35 cellular contexts compared by ENCODE assay signal in genomic region chr5:1474183-1474839, GRCh38. TPM values are rescaled to one million over a fixed set of nuclear protein-coding genes. Genes with fewer than 3 reads are reported as not detected.
DNase-seq lines count a peak whose midpoint lies in the region; ATAC-seq, FAIRE-seq and TF ChIP-seq lines count a peak whose summit lies in the region.
"Had no signal": no experiment of that assay in that cellular context is flagged by ENCODE, and none has a peak within 500 bp of the region (broad histone marks: within the 10 kb centered on the region; RNA-seq: fewer than 3 reads in every experiment).

No MANE protein-coding gene starts in this region.

- WGBS in sigmoid colon, 2 donors: 94 to 95% methylated on average over 21 of the region's 21 CpGs

- H3K4me1 Mint-ChIP-seq in GM23338: no peaks in the 10 kb centered on the region
- peaks cover 46% of the 10 kb centered on the region for H3K4me1 Mint-ChIP-seq in dendritic cell treated with granulocyte-macrophage colony-stimulating factor and Interleukin-4, amounts not matched to agents 40 ng/mL and 50 ng/mL, for 4 days (ENCODE audit: low read depth)

- no peaks in the 10 kb centered on the region for H3K9me2 ChIP-seq in GM23338 (ENCODE audit: insufficient read depth)

- H3K4me1 ChIP-seq in GM23338 (ENCODE audit: insufficient read depth) (no peaks in the 10 kb centered on the region), sigmoid colon (peaks cover 0 to 5% (median 0%) of the 10 kb centered on the region in 4 donors)
- H3K4me1 ChIP-seq: breast epithelium, HAP-1, psoas muscle had no signal

- no peak overlapping the region for H3K27ac ChIP-seq in GM23338 (ENCODE audit: low read depth)
- H3K27ac ChIP-seq in sigmoid colon: no peak overlapping the region
- H3K27ac ChIP-seq: breast epithelium, psoas muscle, thyroid gland had no signal

- no peak for TF ChIP-seq EP300 in sigmoid colon (IDR thresholded peaks at IDR 0.05)

- no peak overlapping the region for H2AFZ ChIP-seq in GM23338

- peaks cover 11% of the 10 kb centered on the region for H3K27me3 Mint-ChIP-seq in GM23338 (ENCODE audit: insufficient read depth, low read depth, poor library complexity)
- H3K27me3 Mint-ChIP-seq in dendritic cell treated with granulocyte-macrophage colony-stimulating factor and Interleukin-4, amounts not matched to agents 40 ng/mL and 50 ng/mL, for 4 days: no peaks in the 10 kb centered on the region
- H3K27me3 Mint-ChIP-seq: B cell; IgD-negative memory B cell; stimulated activated naive CD8-positive, alpha-beta T cell treated with anti-CD3 and anti-CD28 coated beads, Interleukin-15, amount 100 ng/mL, for 72 hours had no signal

- H4K20me1 ChIP-seq in GM23338 (replicated peaks; ENCODE audit: insufficient read depth): peaks cover 9% of the 10 kb centered on the region; the same call in 1 of the 2 replicates

- H3K36me3 ChIP-seq in GM23338 (ENCODE audit: insufficient read depth) (peaks cover 26% of the 10 kb centered on the region), sigmoid colon (peaks cover 3 to 64% (median 14%) of the 10 kb centered on the region in 4 donors)
- H3K36me3 ChIP-seq: breast epithelium had no signal

- ATAC-seq in GM23338 (no peak), GM18858 (IDR thresholded peaks at IDR 0.05; ENCODE audit: unreplicated experiment) (no peak)
- ATAC-seq: activated CD8-positive, alpha-beta T cell treated with anti-CD3 and anti-CD28 coated beads, Interleukin-2, amount 10 ng/mL, durations not matched to agents 7 days and 5 days; psoas muscle; stimulated activated naive CD8-positive, alpha-beta T cell treated with anti-CD3 and anti-CD28 coated beads, Interleukin-15, amount 100 ng/mL, for 72 hours had no signal

- 0 out of 2 replicates have a peak overlapping the region, but pooled peaks have one; percentile 59 for H3K27ac Mint-ChIP-seq in GM23338
- peak overlapping the region; percentile 42 for H3K27ac Mint-ChIP-seq in dendritic cell treated with granulocyte-macrophage colony-stimulating factor and Interleukin-4, amounts not matched to agents 40 ng/mL and 50 ng/mL, for 4 days
- H3K27ac Mint-ChIP-seq: activated CD8-positive, alpha-beta T cell treated with anti-CD3 and anti-CD28 coated beads, Interleukin-2, amount 10 ng/mL, durations not matched to agents 7 days and 5 days; activated naive CD4-positive, alpha-beta T cell treated with anti-CD3 and anti-CD28 coated beads for 36 hours; B cell; stimulated activated naive CD8-positive, alpha-beta T cell treated with anti-CD3 and anti-CD28 coated beads, Interleukin-15, amount 100 ng/mL, for 72 hours; T-helper 1 cell treated with Interleukin-12 subunit alpha and Interleukin-12 subunit beta and Interleukin-4 antibody, amounts not matched to agents 30 μg/mL and 1 μg/mL, for 36 hours had no signal

- no peaks in the 10 kb centered on the region for H3K9me3 ChIP-seq in sigmoid colon
- H3K9me3 ChIP-seq: breast epithelium, HAP-1, psoas muscle, thyroid gland had no signal

- no peak for FAIRE-seq in urothelium cell line (lab: Jason Lieb, UNC)
- FAIRE-seq: colon, RCC 7860 had no signal

- H3F3A ChIP-seq in GM23338 (replicated peaks; ENCODE audit: low read depth): peaks cover 9% of the 10 kb centered on the region; the same call in 1 of the 2 replicates

- no peaks in the 10 kb centered on the region; the same call in 1 of the 3 replicates for H3K9me3 Mint-ChIP-seq in GM23338
- no peaks in the 10 kb centered on the region for H3K9me3 Mint-ChIP-seq in dendritic cell treated with granulocyte-macrophage colony-stimulating factor and Interleukin-4, amounts not matched to agents 40 ng/mL and 50 ng/mL, for 4 days
- H3K9me3 Mint-ChIP-seq: activated naive CD4-positive, alpha-beta T cell treated with anti-CD3 and anti-CD28 coated beads for 36 hours; IgD-negative memory B cell; stimulated activated naive CD8-positive, alpha-beta T cell treated with anti-CD3 and anti-CD28 coated beads, Interleukin-15, amount 100 ng/mL, for 72 hours; T-helper 1 cell treated with Interleukin-12 subunit alpha and Interleukin-12 subunit beta and Interleukin-4 antibody, amounts not matched to agents 30 μg/mL and 1 μg/mL, for 36 hours had no signal

- no peak overlapping the region for H3K4me3 Mint-ChIP-seq in GM23338
- no peak overlapping the region for H3K4me3 Mint-ChIP-seq in dendritic cell treated with granulocyte-macrophage colony-stimulating factor and Interleukin-4, amounts not matched to agents 40 ng/mL and 50 ng/mL, for 4 days
- H3K4me3 Mint-ChIP-seq: activated CD8-positive, alpha-beta T cell treated with anti-CD3 and anti-CD28 coated beads, Interleukin-2, amount 10 ng/mL, durations not matched to agents 7 days and 5 days; activated naive CD4-positive, alpha-beta T cell treated with anti-CD3 and anti-CD28 coated beads for 36 hours; B cell; IgD-negative memory B cell; stimulated activated naive CD8-positive, alpha-beta T cell treated with anti-CD3 and anti-CD28 coated beads, Interleukin-15, amount 100 ng/mL, for 72 hours; T-helper 1 cell treated with Interleukin-12 subunit alpha and Interleukin-12 subunit beta and Interleukin-4 antibody, amounts not matched to agents 30 μg/mL and 1 μg/mL, for 36 hours had no signal

- TF ChIP-seq POLR2A in sigmoid colon (IDR thresholded peaks at IDR 0.05): no peak

- TF ChIP-seq CTCF in GM23338 (conservative IDR thresholded peaks at IDR 0.05; ENCODE audit: low read depth in 2 of 2) (no peak), sigmoid colon (IDR thresholded peaks at IDR 0.05) (no peak)

- H3K4me3 ChIP-seq in GM23338 (no peak overlapping the region), sigmoid colon (no peak overlapping the region)
- H3K4me3 ChIP-seq: breast epithelium, HAP-1, psoas muscle, thyroid gland had no signal

- H3K79me2 ChIP-seq in GM23338 (replicated peaks; ENCODE audit: insufficient read depth): peaks cover 11% of the 10 kb centered on the region; the same call in 1 of the 2 replicates

- no peak overlapping the region for H3K4me2 ChIP-seq in GM23338

- intact Hi-C loops in dendritic cell treated with granulocyte-macrophage colony-stimulating factor and Interleukin-4, amounts not matched to agents 40 ng/mL and 50 ng/mL, for 4 days (cut with micrococcal nuclease): no loop called here
- intact Hi-C loops in sigmoid colon (cut with DNase I): no loop called here

- H3K27me3 ChIP-seq in GM23338 (ENCODE audit: insufficient read depth) (no peaks in the 10 kb centered on the region), sigmoid colon (no peaks in the 10 kb centered on the region)
- H3K27me3 ChIP-seq: breast epithelium, thyroid gland had no signal

- peak; percentile 41 for DNase-seq in activated effector memory CD4-positive, alpha-beta T cell treated with anti-CD3 and anti-CD28 coated beads, Interleukin-2, amount 50 U/mL, for 16 hours
- no peak for DNase-seq in activated effector memory CD4-positive, alpha-beta T cell treated with Interleukin-2 at 50 U/mL for 16 hours
- DNase-seq in GM23338 (ENCODE audit: low spot score) (no peak), sigmoid colon (peak; percentile 58), urothelium cell line (ENCODE audit: low spot score) (no peak), AG08395 (ENCODE audit: low spot score) (no peak)
- DNase-seq: activated CD4-positive, alpha-beta T cell treated with anti-CD3 and anti-CD28 coated beads for 1 hour; activated CD8-positive, alpha-beta T cell treated with anti-CD3 and anti-CD28 coated beads, Interleukin-2, amount 10 ng/mL, durations not matched to agents 7 days and 5 days; activated naive CD4-positive, alpha-beta T cell treated with anti-CD3 and anti-CD28 coated beads for 36 hours; activated T-cell treated with anti-CD3 and anti-CD28 coated beads, Interleukin-2, amount 50 U/mL, for 48 hours; amygdala; DMS153; effector CD8-positive, alpha-beta T cell; mesendoderm; NCI-H1092 treated with DMSO at 0.1 percent for 48 hours; NCI-H1930; NCI-H2227 treated with DMSO at 0.1 percent for 48 hours; NCI-H69; nucleus accumbens; thyroid gland had no signal

- H3K36me3 Mint-ChIP-seq in GM23338 (ENCODE audit: low read depth): peaks cover 89% of the 10 kb centered on the region
- peaks cover 91% of the 10 kb centered on the region for H3K36me3 Mint-ChIP-seq in dendritic cell treated with granulocyte-macrophage colony-stimulating factor and Interleukin-4, amounts not matched to agents 40 ng/mL and 50 ng/mL, for 4 days (ENCODE audit: low read depth)

TF ChIP-seq in GM23338, 12 proteins besides CTCF, POLR2A, EP300 and RAD21 (continues in another document):
- TF ChIP-seq ZNF331 (CRISPR knock-in tag; IDR thresholded peaks at IDR 0.05; ENCODE audit: low read depth) (no peak), JUNB (IDR thresholded peaks at IDR 0.05; ENCODE audit: unreplicated experiment) (no peak), CREB1 (CRISPR knock-in tag; IDR thresholded peaks at IDR 0.05; ENCODE audit: low read depth) (no peak)
- TF ChIP-seq, protein P1, sequence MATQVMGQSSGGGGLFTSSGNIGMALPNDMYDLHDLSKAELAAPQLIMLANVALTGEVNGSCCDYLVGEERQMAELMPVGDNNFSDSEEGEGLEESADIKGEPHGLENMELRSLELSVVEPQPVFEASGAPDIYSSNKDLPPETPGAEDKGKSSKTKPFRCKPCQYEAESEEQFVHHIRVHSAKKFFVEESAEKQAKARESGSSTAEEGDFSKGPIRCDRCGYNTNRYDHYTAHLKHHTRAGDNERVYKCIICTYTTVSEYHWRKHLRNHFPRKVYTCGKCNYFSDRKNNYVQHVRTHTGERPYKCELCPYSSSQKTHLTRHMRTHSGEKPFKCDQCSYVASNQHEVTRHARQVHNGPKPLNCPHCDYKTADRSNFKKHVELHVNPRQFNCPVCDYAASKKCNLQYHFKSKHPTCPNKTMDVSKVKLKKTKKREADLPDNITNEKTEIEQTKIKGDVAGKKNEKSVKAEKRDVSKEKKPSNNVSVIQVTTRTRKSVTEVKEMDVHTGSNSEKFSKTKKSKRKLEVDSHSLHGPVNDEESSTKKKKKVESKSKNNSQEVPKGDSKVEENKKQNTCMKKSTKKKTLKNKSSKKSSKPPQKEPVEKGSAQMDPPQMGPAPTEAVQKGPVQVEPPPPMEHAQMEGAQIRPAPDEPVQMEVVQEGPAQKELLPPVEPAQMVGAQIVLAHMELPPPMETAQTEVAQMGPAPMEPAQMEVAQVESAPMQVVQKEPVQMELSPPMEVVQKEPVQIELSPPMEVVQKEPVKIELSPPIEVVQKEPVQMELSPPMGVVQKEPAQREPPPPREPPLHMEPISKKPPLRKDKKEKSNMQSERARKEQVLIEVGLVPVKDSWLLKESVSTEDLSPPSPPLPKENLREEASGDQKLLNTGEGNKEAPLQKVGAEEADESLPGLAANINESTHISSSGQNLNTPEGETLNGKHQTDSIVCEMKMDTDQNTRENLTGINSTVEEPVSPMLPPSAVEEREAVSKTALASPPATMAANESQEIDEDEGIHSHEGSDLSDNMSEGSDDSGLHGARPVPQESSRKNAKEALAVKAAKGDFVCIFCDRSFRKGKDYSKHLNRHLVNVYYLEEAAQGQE (IDR thresholded peaks at IDR 0.05; ENCODE audit: unreplicated experiment): no peak

RNA-seq across cellular contexts. Expression of gene SLC6A3, which starts 29.1 kb away (rescaled TPM):
- total RNA-seq in GM23338 (2014; rRNA removed; shearing (Covaris generic)): 0.85 and 1.0 TPM in 2 replicates
- polyA plus RNA-seq in GM23338 (2016; fragmentation: Nextera tagmentation; extraction: Ambion mirVana) (0.31 and 0.76 TPM in 2 replicates), sigmoid colon (under 1 TPM in 1 of 3 donors, not detected in 2; 0.06 TPM)
- total RNA-seq in sigmoid colon: not detected
- total RNA-seq: A673; activated CD8-positive, alpha-beta T cell treated with anti-CD3 and anti-CD28 coated beads, Interleukin-2, amount 10 ng/mL, durations not matched to agents 7 days and 5 days; activated naive CD4-positive, alpha-beta T cell treated with anti-CD3 and anti-CD28 coated beads for 36 hours; fibroblast of villous mesenchyme; psoas muscle; SK-MEL-5; skeletal muscle tissue had no signal
- polyA plus RNA-seq: IgD-negative memory B cell had no signal

RNA-seq across cellular contexts. Expression of gene LPCAT1, which starts 49.4 kb away (rescaled TPM):
- 255 and 263 TPM in 2 replicates for total RNA-seq in GM23338 (2014; rRNA removed; shearing (Covaris generic))
- polyA plus RNA-seq in GM23338 (2016; fragmentation: Nextera tagmentation; extraction: Ambion mirVana) (75.0 and 78.0 TPM in 2 replicates), sigmoid colon (10 to 100 TPM in 1 of 3 donors, 1 to 10 TPM in 2; 4.2 to 35.1 (median 7.8) TPM)
- 10 to 100 TPM; 20.6 to 24.3 (median 22.3) TPM for total RNA-seq in sigmoid colon

Comparison
In these comparisons a context has a peak if more than half of its experiments do, and no peak if none do; other contexts are left out.
1. DNase-seq: peak in activated effector memory CD4-positive, alpha-beta T cell treated with anti-CD3 and anti-CD28 coated beads, Interleukin-2, amount 50 U/mL, for 16 hours (single experiment) and sigmoid colon (single experiment); none in activated effector memory CD4-positive, alpha-beta T cell treated with Interleukin-2 at 50 U/mL for 16 hours (single experiment), GM23338 (single experiment), urothelium cell line (single experiment) and AG08395 (single experiment).
2. RNA of gene LPCAT1, which starts 49.4 kb away (total RNA-seq): 255 to 263 TPM in GM23338; 20.6 to 24.3 TPM in sigmoid colon; every median in the first group is over 10 times any median in the second.